Comparison of ENCODE assay signal across 8 cellular contexts in genomic region chr19:40716655-40717324, GRCh38. TPM values are rescaled to one million over a fixed set of nuclear protein-coding genes. Genes with fewer than 3 reads are reported as not detected.
DNase-seq lines count a peak whose midpoint lies in the region; ATAC-seq and TF ChIP-seq lines count a peak whose summit lies in the region.

TSS of gene COQ8B (minus strand) at chr19:40716886. CDS start at chr19:40714632, 2,254 bp downstream.
TSS of gene ITPKC (plus strand) at chr19:40717112. CDS start at chr19:40717136, 24 bp downstream.

- peaks cover 28% of the 10 kb centered on the region for H3K4me1 ChIP-seq in adipocyte (ENCODE audit: control insufficient read depth, insufficient read depth, low read length)
- H3K4me1 ChIP-seq in cardiac muscle cell (ENCODE audit: low read depth), result peaks cover 14% of the 10 kb centered on the region
- peaks cover 23% of the 10 kb centered on the region for H3K4me1 ChIP-seq in parathyroid adenoma
- H3K4me1 ChIP-seq in tibial artery, result peaks cover 0 to 59% (median 47%) of the 10 kb centered on the region in 4 donors

- H3K9me3 ChIP-seq in adipocyte (ENCODE audit: control insufficient read depth, low read length) (no peaks in the 10 kb centered on the region), cardiac muscle cell (ENCODE audit: low read depth) (no peaks in the 10 kb centered on the region), parathyroid adenoma (ENCODE audit: control insufficient read depth, low read length) (no peaks in the 10 kb centered on the region), tibial artery (no peaks in the 10 kb centered on the region)

- peak within 1 kb of the TSS; percentile 71 for H3K4me3 ChIP-seq in GM12875 (ENCODE audit: low read depth, low read length)
- H3K4me3 ChIP-seq in adipocyte (ENCODE audit: low read length), result peak within 1 kb of the TSS; percentile 98
- peak within 1 kb of the TSS; percentile 66 for H3K4me3 ChIP-seq in cardiac muscle cell
- H3K4me3 ChIP-seq in parathyroid adenoma (ENCODE audit: low read depth, low read length), result peak within 1 kb of the TSS; percentile 92
- H3K4me3 ChIP-seq in tibial artery, result peak within 1 kb of the TSS; percentile 78 to 81

- H3K27ac ChIP-seq in cardiac muscle cell, result peak within 1 kb of the TSS; percentile 95
- peak within 1 kb of the TSS; percentile 87 for H3K27ac ChIP-seq in parathyroid adenoma
- peak within 1 kb of the TSS; percentile 96 to 97 for H3K27ac ChIP-seq in tibial artery

- H3K27me3 ChIP-seq in adipocyte (replicated peaks; ENCODE audit: control insufficient read depth, insufficient read depth, low read length) (no peaks in the 10 kb centered on the region), cardiac muscle cell (no peaks in the 10 kb centered on the region), parathyroid adenoma (ENCODE audit: control insufficient read depth, insufficient read depth, low read length) (no peaks in the 10 kb centered on the region), tibial artery (no peaks in the 10 kb centered on the region)

- TF ChIP-seq CTCF in GM12875 (IDR thresholded peaks at IDR 0.05; ENCODE audit: borderline replicate concordance, insufficient read depth, low read depth, low read length), result no peak
- no peak for TF ChIP-seq CTCF in cardiac muscle cell (IDR thresholded peaks at IDR 0.05; ENCODE audit: low read depth, low read length)
- no peak for TF ChIP-seq CTCF in parathyroid adenoma (IDR thresholded peaks at IDR 0.05)
- peak in 1 of 2 experiments; percentile 60 for TF ChIP-seq CTCF in tibial artery (IDR thresholded peaks at IDR 0.05)

- H3K4me2 ChIP-seq in parathyroid adenoma (ENCODE audit: low read length), result peak within 1 kb of the TSS; percentile 98

- H3K9ac ChIP-seq in adipocyte (ENCODE audit: low read length), result peak within 1 kb of the TSS; percentile 100
- H3K9ac ChIP-seq in parathyroid adenoma, result peak within 1 kb of the TSS; percentile 81

- DNase-seq in NCI-H1417 treated with DMSO at 0.1 percent for 48 hours (lab: John Stamatoyannopoulos, UW) (peak; percentile 28), SW 1271 (lab: John Stamatoyannopoulos, UW) (peak; percentile 78 to 89), adipocyte (ENCODE audit: low read depth) (peak; percentile 100), cardiac muscle cell (ENCODE audit: low read depth in 1 of 2, low spot score in 1 of 2) (peak; percentile 98 to 100), tibial artery (peak; percentile 100)

- H3K36me3 ChIP-seq in adipocyte (ENCODE audit: control insufficient read depth, insufficient read depth, low read length, severe bottlenecking) (peaks cover 4% of the 10 kb centered on the region), cardiac muscle cell (no peaks in the 10 kb centered on the region), parathyroid adenoma (ENCODE audit: control insufficient read depth, insufficient read depth, low read length) (no peaks in the 10 kb centered on the region), tibial artery (peaks cover 0 to 8% (median 0%) of the 10 kb centered on the region in 3 donors)

- peak within 1 kb of the TSS; percentile 90 for H2AFZ ChIP-seq in parathyroid adenoma

- intact Hi-C loops in tibial artery (cut with DNase I; ENCODE audit: low total_unique reads), result no loop called here

- ATAC-seq in HG02798 (IDR thresholded peaks at IDR 0.05; ENCODE audit: poor library complexity, unreplicated experiment), result peak; percentile 81

- H3K79me2 ChIP-seq in parathyroid adenoma, result peaks cover 37% of the 10 kb centered on the region

RNA-seq across cellular contexts. Expression of gene COQ8B, which starts in this region (rescaled TPM):
- 82.5 and 90.1 TPM in 2 replicates for total RNA-seq in cardiac muscle cell
- polyA plus RNA-seq in cardiac muscle cell, result 62.6 and 90.6 TPM in 2 replicates

RNA-seq across cellular contexts. Expression of gene ITPKC, which starts in this region (rescaled TPM):
- 19.1 and 19.4 TPM in 2 replicates for total RNA-seq in cardiac muscle cell
- 12.5 and 15.4 TPM in 2 replicates for polyA plus RNA-seq in cardiac muscle cell

Comparison
In these comparisons a context has a peak if more than half of its experiments do, and no peak if none do; other contexts are left out.
1. Peak in every context shown above with its lines: DNase-seq, ATAC-seq, H3K4me3 ChIP-seq and H3K27ac ChIP-seq.
2. DNase-seq: peak in every context shown above with its lines; median percentile 100 in adipocyte; 100 in tibial artery; 99 in cardiac muscle cell; 84 in SW 1271; 28 in NCI-H1417 treated with DMSO at 0.1 percent for 48 hours.